In the genomic region with DNA sequence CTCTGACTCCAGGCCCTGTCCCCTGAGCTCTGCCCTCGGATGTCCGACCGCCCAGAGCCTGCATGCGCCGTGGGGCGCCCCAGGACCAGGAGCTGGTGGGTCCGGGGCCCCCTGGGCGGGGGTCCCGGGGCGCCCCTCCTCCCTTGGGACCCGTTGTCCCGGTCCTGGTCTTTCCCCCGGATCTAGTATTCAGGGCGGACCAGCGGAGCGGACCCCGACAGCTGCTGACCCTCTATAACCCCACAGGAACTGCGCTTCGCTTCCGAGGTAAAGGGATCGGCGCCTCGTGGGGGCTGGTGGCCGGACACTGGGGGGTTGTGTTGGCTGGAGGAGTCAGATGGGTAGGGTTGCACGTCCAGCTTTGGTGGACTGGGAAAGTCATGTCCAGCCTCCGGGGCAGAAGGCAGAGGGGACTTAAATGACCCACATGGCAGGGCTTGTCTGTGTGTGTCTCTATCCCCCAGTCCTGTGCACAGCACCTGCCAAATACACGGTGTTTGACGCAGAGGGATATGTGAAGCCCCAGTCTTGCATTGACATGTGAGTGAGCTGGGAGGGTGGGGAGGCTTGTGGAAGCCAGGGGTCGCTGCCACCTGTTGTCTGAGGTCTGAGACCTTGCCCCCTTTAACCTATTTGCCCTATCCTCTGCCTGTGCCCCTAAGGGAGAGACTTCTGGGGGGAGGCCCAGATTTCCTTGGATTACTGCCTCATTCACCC, we compare ENCODE assay signal across 1 cellular context.
TF ChIP-seq lines count a peak whose summit lies in the region.

No MANE protein-coding gene starts in this region.

TF ChIP-seq in K562, 482 proteins besides CTCF, POLR2A, EP300 and RAD21 (continued from another document and continues in another):
- TF ChIP-seq, protein P1, sequence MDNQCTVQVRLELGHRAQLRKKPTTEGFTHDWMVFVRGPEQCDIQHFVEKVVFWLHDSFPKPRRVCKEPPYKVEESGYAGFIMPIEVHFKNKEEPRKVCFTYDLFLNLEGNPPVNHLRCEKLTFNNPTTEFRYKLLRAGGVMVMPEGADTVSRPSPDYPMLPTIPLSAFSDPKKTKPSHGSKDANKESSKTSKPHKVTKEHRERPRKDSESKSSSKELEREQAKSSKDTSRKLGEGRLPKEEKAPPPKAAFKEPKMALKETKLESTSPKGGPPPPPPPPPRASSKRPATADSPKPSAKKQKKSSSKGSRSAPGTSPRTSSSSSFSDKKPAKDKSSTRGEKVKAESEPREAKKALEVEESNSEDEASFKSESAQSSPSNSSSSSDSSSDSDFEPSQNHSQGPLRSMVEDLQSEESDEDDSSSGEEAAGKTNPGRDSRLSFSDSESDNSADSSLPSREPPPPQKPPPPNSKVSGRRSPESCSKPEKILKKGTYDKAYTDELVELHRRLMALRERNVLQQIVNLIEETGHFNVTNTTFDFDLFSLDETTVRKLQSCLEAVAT (IDR thresholded peaks at IDR 0.05) = no peak
- TF ChIP-seq MCM5 (IDR thresholded peaks at IDR 0.05; ENCODE audit: low read depth) (no peak), RBM15 (IDR thresholded peaks at IDR 0.05; ENCODE audit: insufficient read depth, low read length) (no peak), MED1 (CRISPR knock-in tag; IDR thresholded peaks at IDR 0.05; ENCODE audit: borderline replicate concordance) (no peak), CEBPG (CRISPR knock-in tag; IDR thresholded peaks at IDR 0.05) (no peak), CEBPG (tag; conservative IDR thresholded peaks at IDR 0.05 in 1 of 2, IDR thresholded peaks at IDR 0.05 in 1 of 2) (no peak), ZNF217 (CRISPR knock-in tag; IDR thresholded peaks at IDR 0.05) (no peak), SIN3A (IDR thresholded peaks at IDR 0.05; ENCODE audit: borderline replicate concordance in 2 of 2, control insufficient read depth in 1 of 2, low read depth in 2 of 2, low read length in 2 of 2) (peak in 1 of 2 experiments; percentile 54; a peak in 1 of 4 replicates), DNMT1 (IDR thresholded peaks at IDR 0.05) (no peak), ETS2 (tag; IDR thresholded peaks at IDR 0.05; ENCODE audit: borderline replicate concordance, poor library complexity, severe bottlenecking) (no peak), TGIF2 (CRISPR knock-in tag; IDR thresholded peaks at IDR 0.05) (peak; percentile 70; the same call in 1 of the 2 replicates), CHD1 (IDR thresholded peaks at IDR 0.05; ENCODE audit: low read length) (no peak), GATAD2A (IDR thresholded peaks at IDR 0.05) (no peak), LCOR (CRISPR knock-in tag; IDR thresholded peaks at IDR 0.05) (no peak), ZNF384 (IDR thresholded peaks at IDR 0.05; ENCODE audit: low read depth, low read length) (no peak), NELFE (IDR thresholded peaks at IDR 0.05; ENCODE audit: insufficient read depth, insufficient read length) (no peak), FUS (optimal IDR thresholded peaks at IDR 0.05; ENCODE audit: low read depth, low read length) (no peak), MCM3 (IDR thresholded peaks at IDR 0.05) (no peak), SLC30A9 (CRISPR knock-in tag; IDR thresholded peaks at IDR 0.05) (no peak), RFX7 (CRISPR knock-in tag; IDR thresholded peaks at IDR 0.05) (no peak), KAT8 (IDR thresholded peaks at IDR 0.05; ENCODE audit: low read depth) (no peak), TBP (optimal IDR thresholded peaks at IDR 0.05; ENCODE audit: low read depth, low read length) (no peak), TAF7 (tag; IDR thresholded peaks at IDR 0.05) (no peak), HDGF (IDR thresholded peaks at IDR 0.05) (0 out of 2 replicates have a peak, but pooled peaks have one; percentile 15), SAP30 (IDR thresholded peaks at IDR 0.05; ENCODE audit: borderline replicate concordance, insufficient read depth, low read depth, low read length, poor library complexity, severe bottlenecking) (no peak), HNRNPLL (IDR thresholded peaks at IDR 0.05; ENCODE audit: low read depth, low read length, poor library complexity, severe bottlenecking) (no peak)
- TF ChIP-seq, protein P2, sequence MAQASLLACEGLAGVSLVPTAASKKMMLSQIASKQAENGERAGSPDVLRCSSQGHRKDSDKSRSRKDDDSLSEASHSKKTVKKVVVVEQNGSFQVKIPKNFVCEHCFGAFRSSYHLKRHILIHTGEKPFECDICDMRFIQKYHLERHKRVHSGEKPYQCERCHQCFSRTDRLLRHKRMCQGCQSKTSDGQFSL (CRISPR knock-in tag; IDR thresholded peaks at IDR 0.05) = no peak
- TF ChIP-seq, protein P2 (tag; IDR thresholded peaks at IDR 0.05) = no peak
- TF ChIP-seq, protein P3, sequence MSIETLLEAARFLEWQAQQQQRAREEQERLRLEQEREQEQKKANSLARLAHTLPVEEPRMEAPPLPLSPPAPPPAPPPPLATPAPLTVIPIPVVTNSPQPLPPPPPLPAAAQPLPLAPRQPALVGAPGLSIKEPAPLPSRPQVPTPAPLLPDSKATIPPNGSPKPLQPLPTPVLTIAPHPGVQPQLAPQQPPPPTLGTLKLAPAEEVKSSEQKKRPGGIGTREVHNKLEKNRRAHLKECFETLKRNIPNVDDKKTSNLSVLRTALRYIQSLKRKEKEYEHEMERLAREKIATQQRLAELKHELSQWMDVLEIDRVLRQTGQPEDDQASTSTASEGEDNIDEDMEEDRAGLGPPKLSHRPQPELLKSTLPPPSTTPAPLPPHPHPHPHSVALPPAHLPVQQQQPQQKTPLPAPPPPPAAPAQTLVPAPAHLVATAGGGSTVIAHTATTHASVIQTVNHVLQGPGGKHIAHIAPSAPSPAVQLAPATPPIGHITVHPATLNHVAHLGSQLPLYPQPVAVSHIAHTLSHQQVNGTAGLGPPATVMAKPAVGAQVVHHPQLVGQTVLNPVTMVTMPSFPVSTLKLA (conservative IDR thresholded peaks at IDR 0.05) = peak; percentile 14 to 39; a peak in 2 of 4 replicates
- TF ChIP-seq, protein P4, sequence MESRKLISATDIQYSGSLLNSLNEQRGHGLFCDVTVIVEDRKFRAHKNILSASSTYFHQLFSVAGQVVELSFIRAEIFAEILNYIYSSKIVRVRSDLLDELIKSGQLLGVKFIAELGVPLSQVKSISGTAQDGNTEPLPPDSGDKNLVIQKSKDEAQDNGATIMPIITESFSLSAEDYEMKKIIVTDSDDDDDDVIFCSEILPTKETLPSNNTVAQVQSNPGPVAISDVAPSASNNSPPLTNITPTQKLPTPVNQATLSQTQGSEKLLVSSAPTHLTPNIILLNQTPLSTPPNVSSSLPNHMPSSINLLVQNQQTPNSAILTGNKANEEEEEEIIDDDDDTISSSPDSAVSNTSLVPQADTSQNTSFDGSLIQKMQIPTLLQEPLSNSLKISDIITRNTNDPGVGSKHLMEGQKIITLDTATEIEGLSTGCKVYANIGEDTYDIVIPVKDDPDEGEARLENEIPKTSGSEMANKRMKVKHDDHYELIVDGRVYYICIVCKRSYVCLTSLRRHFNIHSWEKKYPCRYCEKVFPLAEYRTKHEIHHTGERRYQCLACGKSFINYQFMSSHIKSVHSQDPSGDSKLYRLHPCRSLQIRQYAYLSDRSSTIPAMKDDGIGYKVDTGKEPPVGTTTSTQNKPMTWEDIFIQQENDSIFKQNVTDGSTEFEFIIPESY (CRISPR knock-in tag; IDR thresholded peaks at IDR 0.05) = no peak
- TF ChIP-seq, protein P5, sequence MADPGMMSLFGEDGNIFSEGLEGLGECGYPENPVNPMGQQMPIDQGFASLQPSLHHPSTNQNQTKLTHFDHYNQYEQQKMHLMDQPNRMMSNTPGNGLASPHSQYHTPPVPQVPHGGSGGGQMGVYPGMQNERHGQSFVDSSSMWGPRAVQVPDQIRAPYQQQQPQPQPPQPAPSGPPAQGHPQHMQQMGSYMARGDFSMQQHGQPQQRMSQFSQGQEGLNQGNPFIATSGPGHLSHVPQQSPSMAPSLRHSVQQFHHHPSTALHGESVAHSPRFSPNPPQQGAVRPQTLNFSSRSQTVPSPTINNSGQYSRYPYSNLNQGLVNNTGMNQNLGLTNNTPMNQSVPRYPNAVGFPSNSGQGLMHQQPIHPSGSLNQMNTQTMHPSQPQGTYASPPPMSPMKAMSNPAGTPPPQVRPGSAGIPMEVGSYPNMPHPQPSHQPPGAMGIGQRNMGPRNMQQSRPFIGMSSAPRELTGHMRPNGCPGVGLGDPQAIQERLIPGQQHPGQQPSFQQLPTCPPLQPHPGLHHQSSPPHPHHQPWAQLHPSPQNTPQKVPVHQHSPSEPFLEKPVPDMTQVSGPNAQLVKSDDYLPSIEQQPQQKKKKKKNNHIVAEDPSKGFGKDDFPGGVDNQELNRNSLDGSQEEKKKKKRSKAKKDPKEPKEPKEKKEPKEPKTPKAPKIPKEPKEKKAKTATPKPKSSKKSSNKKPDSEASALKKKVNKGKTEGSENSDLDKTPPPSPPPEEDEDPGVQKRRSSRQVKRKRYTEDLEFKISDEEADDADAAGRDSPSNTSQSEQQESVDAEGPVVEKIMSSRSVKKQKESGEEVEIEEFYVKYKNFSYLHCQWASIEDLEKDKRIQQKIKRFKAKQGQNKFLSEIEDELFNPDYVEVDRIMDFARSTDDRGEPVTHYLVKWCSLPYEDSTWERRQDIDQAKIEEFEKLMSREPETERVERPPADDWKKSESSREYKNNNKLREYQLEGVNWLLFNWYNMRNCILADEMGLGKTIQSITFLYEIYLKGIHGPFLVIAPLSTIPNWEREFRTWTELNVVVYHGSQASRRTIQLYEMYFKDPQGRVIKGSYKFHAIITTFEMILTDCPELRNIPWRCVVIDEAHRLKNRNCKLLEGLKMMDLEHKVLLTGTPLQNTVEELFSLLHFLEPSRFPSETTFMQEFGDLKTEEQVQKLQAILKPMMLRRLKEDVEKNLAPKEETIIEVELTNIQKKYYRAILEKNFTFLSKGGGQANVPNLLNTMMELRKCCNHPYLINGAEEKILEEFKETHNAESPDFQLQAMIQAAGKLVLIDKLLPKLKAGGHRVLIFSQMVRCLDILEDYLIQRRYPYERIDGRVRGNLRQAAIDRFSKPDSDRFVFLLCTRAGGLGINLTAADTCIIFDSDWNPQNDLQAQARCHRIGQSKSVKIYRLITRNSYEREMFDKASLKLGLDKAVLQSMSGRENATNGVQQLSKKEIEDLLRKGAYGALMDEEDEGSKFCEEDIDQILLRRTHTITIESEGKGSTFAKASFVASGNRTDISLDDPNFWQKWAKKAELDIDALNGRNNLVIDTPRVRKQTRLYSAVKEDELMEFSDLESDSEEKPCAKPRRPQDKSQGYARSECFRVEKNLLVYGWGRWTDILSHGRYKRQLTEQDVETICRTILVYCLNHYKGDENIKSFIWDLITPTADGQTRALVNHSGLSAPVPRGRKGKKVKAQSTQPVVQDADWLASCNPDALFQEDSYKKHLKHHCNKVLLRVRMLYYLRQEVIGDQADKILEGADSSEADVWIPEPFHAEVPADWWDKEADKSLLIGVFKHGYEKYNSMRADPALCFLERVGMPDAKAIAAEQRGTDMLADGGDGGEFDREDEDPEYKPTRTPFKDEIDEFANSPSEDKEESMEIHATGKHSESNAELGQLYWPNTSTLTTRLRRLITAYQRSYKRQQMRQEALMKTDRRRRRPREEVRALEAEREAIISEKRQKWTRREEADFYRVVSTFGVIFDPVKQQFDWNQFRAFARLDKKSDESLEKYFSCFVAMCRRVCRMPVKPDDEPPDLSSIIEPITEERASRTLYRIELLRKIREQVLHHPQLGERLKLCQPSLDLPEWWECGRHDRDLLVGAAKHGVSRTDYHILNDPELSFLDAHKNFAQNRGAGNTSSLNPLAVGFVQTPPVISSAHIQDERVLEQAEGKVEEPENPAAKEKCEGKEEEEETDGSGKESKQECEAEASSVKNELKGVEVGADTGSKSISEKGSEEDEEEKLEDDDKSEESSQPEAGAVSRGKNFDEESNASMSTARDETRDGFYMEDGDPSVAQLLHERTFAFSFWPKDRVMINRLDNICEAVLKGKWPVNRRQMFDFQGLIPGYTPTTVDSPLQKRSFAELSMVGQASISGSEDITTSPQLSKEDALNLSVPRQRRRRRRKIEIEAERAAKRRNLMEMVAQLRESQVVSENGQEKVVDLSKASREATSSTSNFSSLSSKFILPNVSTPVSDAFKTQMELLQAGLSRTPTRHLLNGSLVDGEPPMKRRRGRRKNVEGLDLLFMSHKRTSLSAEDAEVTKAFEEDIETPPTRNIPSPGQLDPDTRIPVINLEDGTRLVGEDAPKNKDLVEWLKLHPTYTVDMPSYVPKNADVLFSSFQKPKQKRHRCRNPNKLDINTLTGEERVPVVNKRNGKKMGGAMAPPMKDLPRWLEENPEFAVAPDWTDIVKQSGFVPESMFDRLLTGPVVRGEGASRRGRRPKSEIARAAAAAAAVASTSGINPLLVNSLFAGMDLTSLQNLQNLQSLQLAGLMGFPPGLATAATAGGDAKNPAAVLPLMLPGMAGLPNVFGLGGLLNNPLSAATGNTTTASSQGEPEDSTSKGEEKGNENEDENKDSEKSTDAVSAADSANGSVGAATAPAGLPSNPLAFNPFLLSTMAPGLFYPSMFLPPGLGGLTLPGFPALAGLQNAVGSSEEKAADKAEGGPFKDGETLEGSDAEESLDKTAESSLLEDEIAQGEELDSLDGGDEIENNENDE (IDR thresholded peaks at IDR 0.05; ENCODE audit: low read depth, low read length) = no peak
- TF ChIP-seq, protein P6, sequence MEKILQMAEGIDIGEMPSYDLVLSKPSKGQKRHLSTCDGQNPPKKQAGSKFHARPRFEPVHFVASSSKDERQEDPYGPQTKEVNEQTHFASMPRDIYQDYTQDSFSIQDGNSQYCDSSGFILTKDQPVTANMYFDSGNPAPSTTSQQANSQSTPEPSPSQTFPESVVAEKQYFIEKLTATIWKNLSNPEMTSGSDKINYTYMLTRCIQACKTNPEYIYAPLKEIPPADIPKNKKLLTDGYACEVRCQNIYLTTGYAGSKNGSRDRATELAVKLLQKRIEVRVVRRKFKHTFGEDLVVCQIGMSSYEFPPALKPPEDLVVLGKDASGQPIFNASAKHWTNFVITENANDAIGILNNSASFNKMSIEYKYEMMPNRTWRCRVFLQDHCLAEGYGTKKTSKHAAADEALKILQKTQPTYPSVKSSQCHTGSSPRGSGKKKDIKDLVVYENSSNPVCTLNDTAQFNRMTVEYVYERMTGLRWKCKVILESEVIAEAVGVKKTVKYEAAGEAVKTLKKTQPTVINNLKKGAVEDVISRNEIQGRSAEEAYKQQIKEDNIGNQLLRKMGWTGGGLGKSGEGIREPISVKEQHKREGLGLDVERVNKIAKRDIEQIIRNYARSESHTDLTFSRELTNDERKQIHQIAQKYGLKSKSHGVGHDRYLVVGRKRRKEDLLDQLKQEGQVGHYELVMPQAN (IDR thresholded peaks at IDR 0.05; ENCODE audit: borderline replicate concordance) = no peak
- TF ChIP-seq, protein P7, sequence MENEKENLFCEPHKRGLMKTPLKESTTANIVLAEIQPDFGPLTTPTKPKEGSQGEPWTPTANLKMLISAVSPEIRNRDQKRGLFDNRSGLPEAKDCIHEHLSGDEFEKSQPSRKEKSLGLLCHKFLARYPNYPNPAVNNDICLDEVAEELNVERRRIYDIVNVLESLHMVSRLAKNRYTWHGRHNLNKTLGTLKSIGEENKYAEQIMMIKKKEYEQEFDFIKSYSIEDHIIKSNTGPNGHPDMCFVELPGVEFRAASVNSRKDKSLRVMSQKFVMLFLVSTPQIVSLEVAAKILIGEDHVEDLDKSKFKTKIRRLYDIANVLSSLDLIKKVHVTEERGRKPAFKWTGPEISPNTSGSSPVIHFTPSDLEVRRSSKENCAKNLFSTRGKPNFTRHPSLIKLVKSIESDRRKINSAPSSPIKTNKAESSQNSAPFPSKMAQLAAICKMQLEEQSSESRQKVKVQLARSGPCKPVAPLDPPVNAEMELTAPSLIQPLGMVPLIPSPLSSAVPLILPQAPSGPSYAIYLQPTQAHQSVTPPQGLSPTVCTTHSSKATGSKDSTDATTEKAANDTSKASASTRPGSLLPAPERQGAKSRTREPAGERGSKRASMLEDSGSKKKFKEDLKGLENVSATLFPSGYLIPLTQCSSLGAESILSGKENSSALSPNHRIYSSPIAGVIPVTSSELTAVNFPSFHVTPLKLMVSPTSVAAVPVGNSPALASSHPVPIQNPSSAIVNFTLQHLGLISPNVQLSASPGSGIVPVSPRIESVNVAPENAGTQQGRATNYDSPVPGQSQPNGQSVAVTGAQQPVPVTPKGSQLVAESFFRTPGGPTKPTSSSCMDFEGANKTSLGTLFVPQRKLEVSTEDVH (IDR thresholded peaks at IDR 0.05; ENCODE audit: low read depth, partially characterized antibody) = no peak
